1 cellular context compared by ENCODE assay signal in the genomic region with DNA sequence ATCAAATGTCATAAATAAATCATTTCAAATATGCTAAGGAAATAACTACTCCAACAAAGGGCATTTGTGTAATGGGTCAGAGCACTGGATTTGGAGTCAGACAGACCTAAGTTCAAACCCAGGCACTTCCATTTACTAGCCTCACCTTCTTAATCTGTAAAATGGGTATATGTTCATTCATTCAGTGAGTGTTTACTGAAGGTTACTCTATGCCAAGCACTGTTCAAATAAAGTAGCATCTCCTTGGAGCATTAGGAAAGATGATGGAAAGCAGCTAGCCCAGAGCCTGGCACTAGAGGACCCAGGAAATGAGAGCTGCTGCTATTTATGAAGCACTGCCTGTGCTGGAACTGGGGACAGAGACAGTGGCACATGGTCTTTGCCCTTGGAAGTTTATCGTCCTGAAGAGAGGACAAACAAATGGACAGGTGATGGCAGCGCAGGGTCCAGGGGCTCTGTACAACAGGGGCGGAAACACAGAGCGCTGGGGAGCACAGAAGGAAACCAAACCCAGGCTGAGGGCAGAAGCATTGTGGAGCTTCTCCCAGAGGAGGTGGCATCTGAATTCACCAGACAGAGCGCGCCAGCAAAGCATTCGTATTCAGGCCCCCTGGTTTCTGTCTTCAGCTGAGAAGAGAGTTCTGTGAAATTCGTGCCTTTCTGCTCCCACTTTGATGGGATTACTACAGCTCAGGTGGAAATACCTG.
TF ChIP-seq lines count a peak whose summit lies in the region.

No MANE protein-coding gene starts in this region.

TF ChIP-seq in IMR-90, 13 proteins besides CTCF, POLR2A, EP300 and RAD21 (continued from another document):
- TF ChIP-seq MAFK (IDR thresholded peaks at IDR 0.05; ENCODE audit: low read depth, low read length) (no peak), MAZ (IDR thresholded peaks at IDR 0.05; ENCODE audit: borderline replicate concordance, low read depth, low read length) (no peak), MXI1 (IDR thresholded peaks at IDR 0.05; ENCODE audit: borderline replicate concordance, low read depth, low read length) (no peak)
TF ChIP-seq in IMR-90: peak in this region for 0.
